ENCODE assay signal across 8 cellular contexts in the genomic region with DNA sequence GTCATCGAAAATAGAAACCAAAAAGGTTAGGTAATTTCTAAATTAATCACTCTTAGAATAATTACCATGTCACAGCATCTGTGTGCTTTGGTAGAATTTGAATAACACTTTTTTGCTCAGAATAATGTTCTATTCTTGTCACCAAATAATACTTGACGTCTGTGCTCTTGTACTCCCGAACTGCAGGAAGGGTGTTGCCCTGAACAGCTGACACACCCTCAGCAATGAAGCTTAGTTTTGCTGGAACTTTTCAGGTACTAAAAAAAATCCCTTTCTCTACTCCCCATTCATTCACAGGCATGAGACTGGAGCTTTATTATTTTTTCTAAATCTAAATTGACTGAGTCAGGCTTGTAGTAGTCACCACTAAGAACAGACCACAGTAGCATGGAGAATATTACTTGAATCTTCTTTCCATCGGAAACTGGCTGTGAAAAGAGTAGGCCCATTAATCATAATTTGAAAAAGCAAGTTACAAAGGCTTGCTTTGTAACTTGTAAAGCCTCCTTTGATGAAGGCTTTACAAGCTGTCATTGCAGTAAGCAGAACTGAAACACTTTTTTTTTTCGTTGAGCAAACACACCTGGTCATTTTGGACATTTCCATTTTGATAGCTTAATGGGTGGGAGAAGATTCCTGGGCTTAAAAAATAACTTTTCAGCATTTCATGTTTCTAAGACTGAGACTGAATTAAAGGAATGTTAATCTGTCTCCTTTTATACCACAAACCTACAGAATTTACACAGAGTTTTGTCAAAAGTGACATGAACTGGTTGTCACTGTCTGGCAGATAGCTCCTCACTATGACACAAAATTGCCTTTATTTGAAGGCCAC.
A peak's percentile ranks its signal among the peaks of the same experiment; 100 is the strongest.
DNase-seq lines count a peak whose midpoint lies in the region; ATAC-seq and TF ChIP-seq lines count a peak whose summit lies in the region.

No MANE protein-coding gene starts in this region.

- H3K4me3 ChIP-seq in right atrium auricular region = no peak overlapping the region

- H3K27ac ChIP-seq in right atrium auricular region = peak overlapping the region; percentile 67 to 68

- H3K36me3 ChIP-seq in right atrium auricular region = no peaks in the 10 kb centered on the region

- H3K4me1 Mint-ChIP-seq in glutamatergic neuron (ENCODE audit: low read depth, unreplicated experiment) = no peaks in the 10 kb centered on the region

- no peak overlapping the region for H3K27ac Mint-ChIP-seq in glutamatergic neuron (ENCODE audit: unreplicated experiment)

- H3K9me3 Mint-ChIP-seq in glutamatergic neuron (ENCODE audit: unreplicated experiment) = no peaks in the 10 kb centered on the region

- no peaks in the 10 kb centered on the region for H3K9me3 ChIP-seq in right atrium auricular region

- H3K36me3 Mint-ChIP-seq in glutamatergic neuron (ENCODE audit: unreplicated experiment) = no peaks in the 10 kb centered on the region

- DNase-seq in COLO829 (ENCODE audit: low spot score) = peak; percentile 72
- peak; percentile 26 to 40 for DNase-seq in activated CD4-positive, alpha-beta T cell treated with anti-CD3 and anti-CD28 coated beads, Interleukin-2, amount 50 U/mL, for 4 hours
- DNase-seq in right atrium auricular region (ENCODE audit: low spot score) = no peak
- DNase-seq in stimulated activated naive CD4-positive, alpha-beta T cell treated with Interleukin-2 at 50 U/mL for 16 hours (lab: John Stamatoyannopoulos, UW) = peak; percentile 25
- no peak for DNase-seq in posterior cingulate gyrus
- no peak for DNase-seq in glutamatergic neuron

- intact Hi-C loops in posterior cingulate gyrus (cut with DNase I) = no loop called here

- no peak for TF ChIP-seq CTCF in right atrium auricular region (IDR thresholded peaks at IDR 0.05)
- TF ChIP-seq CTCF in glutamatergic neuron (IDR thresholded peaks at IDR 0.05; ENCODE audit: partially characterized antibody, unreplicated experiment) = no peak

- H3K4me3 Mint-ChIP-seq in glutamatergic neuron (ENCODE audit: unreplicated experiment) = no peak overlapping the region

- H3K27me3 Mint-ChIP-seq in glutamatergic neuron (ENCODE audit: unreplicated experiment) = peaks cover 4% of the 10 kb centered on the region

- H3K27me3 ChIP-seq in right atrium auricular region = no peaks in the 10 kb centered on the region

- peaks cover 0 to 18% of the 10 kb centered on the region in 2 donors for H3K4me1 ChIP-seq in right atrium auricular region

- ATAC-seq in GM19438 (IDR thresholded peaks at IDR 0.05; ENCODE audit: low read depth, unreplicated experiment) (peak; percentile 60), HG03378 (IDR thresholded peaks at IDR 0.05; ENCODE audit: unreplicated experiment) (peak; percentile 51)

Comparison
In these comparisons a context has a peak if more than half of its experiments do, and no peak if none do; other contexts are left out.
1. DNase-seq: peak in COLO829 (single experiment), activated CD4-positive, alpha-beta T cell treated with anti-CD3 and anti-CD28 coated beads, Interleukin-2, amount 50 U/mL, for 4 hours (2 of 2) and stimulated activated naive CD4-positive, alpha-beta T cell treated with Interleukin-2 at 50 U/mL for 16 hours (single experiment); none in right atrium auricular region (single experiment), posterior cingulate gyrus (0 of 10) and glutamatergic neuron (single experiment).